Comparison of ENCODE assay signal across 12 cellular contexts in genomic region chr14:92676031-92676430, GRCh38.
DNase-seq lines count a peak whose midpoint lies in the region; ATAC-seq and TF ChIP-seq lines count a peak whose summit lies in the region.
"Had no signal": no experiment of that assay in that cellular context is flagged by ENCODE, and none has a peak within 500 bp of the region (broad histone marks: within the 10 kb centered on the region; RNA-seq: fewer than 3 reads in every experiment).

No MANE protein-coding gene starts in this region.

- H3K27ac Mint-ChIP-seq in WTC11: no peak overlapping the region

- no peaks in the 10 kb centered on the region for H3K9me3 Mint-ChIP-seq in WTC11

- DNase-seq in SIG-M5 treated with dmso at 0.1 percent for 504 hours (lab: John Stamatoyannopoulos, UW; ENCODE audit: unreplicated experiment): peak; percentile 36
- DNase-seq in SIG-M5 (lab: John Stamatoyannopoulos, UW): no peak
- DNase-seq in NOMO-1 (lab: John Stamatoyannopoulos, UW; ENCODE audit: unreplicated experiment in 2 of 2): peak; percentile 62 to 68
- DNase-seq in coronary artery (ENCODE audit: low spot score): peak; percentile 69
- DNase-seq in sciatic nerve (ENCODE audit: low spot score): peak; percentile 61
- no peak for DNase-seq in WTC11 (ENCODE audit: low spot score)
- DNase-seq in inferior parietal cortex (ENCODE audit: extremely low spot score): no peak
- DNase-seq: IMR-90, NCI-H2029 treated with DMSO at 0.1 percent for 48 hours, WERI-Rb-1 had no signal

- POLR2A ChIA-PET in WTC11 (lab: Charles Lee): interaction anchor here (1.4 kb wide), 1 partner anchor 14 kb away, joined by 3 read pairs; no protein-coding TSS in a partner anchor

- H3K36me3 Mint-ChIP-seq in WTC11: no peaks in the 10 kb centered on the region

- ATAC-seq in sciatic nerve: peak; percentile 48
- ATAC-seq in WTC11: no peak
- no peak for ATAC-seq in HG02981 (IDR thresholded peaks at IDR 0.05; ENCODE audit: unreplicated experiment)

- H3K4me1 Mint-ChIP-seq in WTC11: peaks cover 3% of the 10 kb centered on the region; the same call in 1 of the 2 replicates

- no peaks in the 10 kb centered on the region for H3K27me3 Mint-ChIP-seq in WTC11 (ENCODE audit: low read depth)

- TF ChIP-seq CTCF in coronary artery (IDR thresholded peaks at IDR 0.05) (no peak), WTC11 (IDR thresholded peaks at IDR 0.05) (no peak)

- intact Hi-C loops in sciatic nerve (cut with DNase I): no loop called here

- H3K4me3 ChIP-seq in coronary artery: no peak overlapping the region

- CTCF ChIA-PET in WTC11 (lab: Charles Lee): interaction anchor here (1.3 to 1.4 kb wide), 2 partner anchors 10 to 63 kb away, joined by 3 to 10 read pairs; no protein-coding TSS in a partner anchor

- H3K27ac ChIP-seq in coronary artery: peak overlapping the region in 1 of 2 donors; percentile 45
- H3K27ac ChIP-seq: 22Rv1, WERI-Rb-1 had no signal

- H3K4me3 Mint-ChIP-seq in WTC11: no peak overlapping the region

TF ChIP-seq in WTC11, 78 proteins besides CTCF, POLR2A, EP300 and RAD21:
- no peak for TF ChIP-seq ZNF416 (CRISPR knock-in tag; IDR thresholded peaks at IDR 0.05)
- TF ChIP-seq PREB (CRISPR knock-in tag; IDR thresholded peaks at IDR 0.05; ENCODE audit: borderline replicate concordance): no peak
- TF ChIP-seq ATF3 (CRISPR knock-in tag; conservative IDR thresholded peaks at IDR 0.05): no peak
- no peak for TF ChIP-seq USF2 (CRISPR knock-in tag; IDR thresholded peaks at IDR 0.05)
- TF ChIP-seq ZNF219 (CRISPR knock-in tag; IDR thresholded peaks at IDR 0.05; ENCODE audit: borderline replicate concordance): no peak
- TF ChIP-seq ETV6 (CRISPR knock-in tag; IDR thresholded peaks at IDR 0.05): no peak
- TF ChIP-seq CDX4 (CRISPR knock-in tag; IDR thresholded peaks at IDR 0.05; ENCODE audit: borderline replicate concordance): no peak
- TF ChIP-seq CBFB (CRISPR knock-in tag; IDR thresholded peaks at IDR 0.05; ENCODE audit: low read depth): no peak
- no peak for TF ChIP-seq NFE2L1 (CRISPR knock-in tag; IDR thresholded peaks at IDR 0.05)
- no peak for TF ChIP-seq NR1H2 (CRISPR knock-in tag; IDR thresholded peaks at IDR 0.05)
- no peak for TF ChIP-seq ZNF281 (CRISPR knock-in tag; IDR thresholded peaks at IDR 0.05)

Comparison
In these comparisons a context has a peak if more than half of its experiments do, and no peak if none do; other contexts are left out.
1. DNase-seq: peak in SIG-M5 treated with dmso at 0.1 percent for 504 hours (single experiment), NOMO-1 (2 of 2), coronary artery (single experiment) and sciatic nerve (single experiment); none in SIG-M5 (single experiment), WTC11 (single experiment) and inferior parietal cortex (single experiment).